Comparison of ENCODE assay signal across 27 cellular contexts in the genomic region with DNA sequence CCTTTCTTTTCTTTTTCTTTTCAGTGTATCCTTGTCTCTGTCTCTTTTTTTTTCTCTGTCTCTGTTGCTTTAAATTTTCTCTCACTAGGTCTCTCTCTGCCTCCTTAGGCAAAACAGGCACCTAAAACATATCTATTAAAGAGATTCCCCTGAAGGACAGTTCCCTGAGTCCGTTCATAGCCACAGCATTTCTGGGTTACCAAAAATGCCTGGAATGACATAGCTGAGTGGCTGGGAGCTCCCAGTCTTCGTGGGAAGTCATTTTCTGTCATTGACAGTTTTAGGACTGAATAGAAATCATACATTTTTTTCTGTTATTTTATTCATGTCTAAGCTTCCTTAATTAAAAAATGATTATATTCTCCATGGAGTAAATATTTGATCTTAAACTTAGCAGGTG.
"Had no signal": no experiment of that assay in that cellular context is flagged by ENCODE, and none has a peak within 500 bp of the region (broad histone marks: within the 10 kb centered on the region; RNA-seq: fewer than 3 reads in every experiment).

No MANE protein-coding gene starts in this region.

- ATAC-seq: mucosa of descending colon; natural killer cell; right lobe of liver; stimulated activated effector memory CD8-positive, alpha-beta T cell treated with anti-CD3 and anti-CD28 coated beads, Interleukin-12 subunit alpha, Interleukin-12 subunit beta, amount 100 ng/mL, for 72 hours; upper lobe of right lung had no signal

- H3K27ac ChIP-seq: left ventricle myocardium inferior, ovary, right atrium auricular region, right lobe of liver, skin epidermis, suprapubic skin, thoracic aorta, tibial artery, upper lobe of right lung had no signal

- H3K27me3 ChIP-seq: ovary, right atrium auricular region, right lobe of liver, suprapubic skin, tibial artery, upper lobe of right lung had no signal

- H3K4me3 ChIP-seq: left ventricle myocardium inferior, lung, mucosa of descending colon, ovary, right atrium auricular region, right lobe of liver, skin epidermis, suprapubic skin, thoracic aorta, tibial artery, upper lobe of right lung had no signal

- H3K36me3 Mint-ChIP-seq: immature natural killer cell; naive B cell; natural killer cell; stimulated activated effector memory CD8-positive, alpha-beta T cell treated with anti-CD3 and anti-CD28 coated beads, Interleukin-12 subunit alpha, Interleukin-12 subunit beta, amount 100 ng/mL, for 72 hours had no signal

- H3K36me3 ChIP-seq: left ventricle myocardium inferior, ovary, right atrium auricular region, right lobe of liver, suprapubic skin, thoracic aorta, tibial artery, upper lobe of right lung had no signal

- H3K27me3 Mint-ChIP-seq: progenitor cell of endocrine pancreas had no signal

- H3K9me3 Mint-ChIP-seq: immature natural killer cell; stimulated activated effector memory CD8-positive, alpha-beta T cell treated with anti-CD3 and anti-CD28 coated beads, Interleukin-12 subunit alpha, Interleukin-12 subunit beta, amount 100 ng/mL, for 72 hours had no signal

- H3K9me3 ChIP-seq: left ventricle myocardium inferior, mucosa of descending colon, ovary, right atrium auricular region, right lobe of liver, suprapubic skin, thoracic aorta, tibial artery, upper lobe of right lung had no signal

- H3K4me3 Mint-ChIP-seq: immature natural killer cell; natural killer cell; stimulated activated effector memory CD8-positive, alpha-beta T cell treated with anti-CD3 and anti-CD28 coated beads, Interleukin-12 subunit alpha, Interleukin-12 subunit beta, amount 100 ng/mL, for 72 hours; stimulated activated naive CD8-positive, alpha-beta T cell treated with anti-CD3 and anti-CD28 coated beads, Interleukin-15, Interleukin-2, amounts not matched to agents 100 ng/mL and 50 ng/mL, for 24 hours had no signal

- H3K27ac Mint-ChIP-seq: immature natural killer cell; naive B cell; natural killer cell; stimulated activated effector memory CD8-positive, alpha-beta T cell treated with anti-CD3 and anti-CD28 coated beads, Interleukin-12 subunit alpha, Interleukin-12 subunit beta, amount 100 ng/mL, for 72 hours; stimulated activated naive CD8-positive, alpha-beta T cell treated with anti-CD3 and anti-CD28 coated beads, Interleukin-15, Interleukin-2, amounts not matched to agents 100 ng/mL and 50 ng/mL, for 24 hours had no signal

- H3K4me1 Mint-ChIP-seq: immature natural killer cell, naive B cell, natural killer cell had no signal

- FAIRE-seq: islet of Langerhans, urothelium cell line had no signal

- DNase-seq: hypothalamus; immature natural killer cell; left ventricle myocardium inferior; mesendoderm; midbrain; mucosa of descending colon; naive B cell; natural killer cell; ovary; right lobe of liver; stimulated activated CD4-positive, alpha-beta T cell treated with anti-CD3 and anti-CD28 coated beads, Interleukin-12 subunit alpha, Interleukin-12 subunit beta, amount 100 ng/mL, for 4 hours; stimulated activated CD4-positive, alpha-beta T cell treated with anti-CD3 and anti-CD28 coated beads, Interleukin-15, amount 100 ng/mL, for 24 hours; stimulated activated CD4-positive, alpha-beta T cell treated with anti-CD3 and anti-CD28 coated beads, Interleukin-4, amount 100 ng/mL, for 24 hours; stimulated activated naive CD4-positive, alpha-beta T cell; tibial artery; trophoblast cell; upper lobe of right lung had no signal
